Comparison of ENCODE assay signal across 9 cellular contexts in genomic region chrX:101417981-101418841, GRCh38. TPM values are rescaled to one million over a fixed set of nuclear protein-coding genes. Genes with fewer than 3 reads are reported as not detected.
A peak's percentile ranks its signal among the peaks of the same experiment; 100 is the strongest.
DNase-seq lines count a peak whose midpoint lies in the region; ATAC-seq and TF ChIP-seq lines count a peak whose summit lies in the region.
"Had no signal": no experiment of that assay in that cellular context is flagged by ENCODE, and none has a peak within 500 bp of the region (broad histone marks: within the 10 kb centered on the region; RNA-seq: fewer than 3 reads in every experiment).

No MANE protein-coding gene starts in this region.

- CTCF ChIA-PET in Panc1 (lab: Charles Lee), result interaction anchor here (0.6 kb wide), 2 partner anchors 175 to 295 kb away, joined by 3 to 4 read pairs; no protein-coding TSS in a partner anchor

- peak overlapping the region; percentile 54 to 63 for H3K4me3 ChIP-seq in Panc1 (ENCODE audit: low read depth in 2 of 2, low read length in 2 of 2)
- H3K4me3 ChIP-seq in prostate gland, result peak overlapping the region; percentile 37 to 42

- under 1% methylated on average over 49 of the region's 56 CpGs for WGBS in prostate gland

- POLR2A ChIA-PET in Panc1 (lab: Charles Lee), result interaction anchor here (0.7 kb wide), 1 partner anchor 10 kb away, joined by 3 read pairs; no protein-coding TSS in a partner anchor

- H3K27ac ChIP-seq in Panc1 (ENCODE audit: low read length) (peak overlapping the region; percentile 93), angular gyrus (ENCODE audit: low read depth, low read length) (peak overlapping the region; percentile 94), prostate gland (peak overlapping the region; percentile 82 to 90)

- H3K4me1 ChIP-seq in Panc1 (ENCODE audit: control insufficient read depth, insufficient read depth, low read length) (peaks cover 13% of the 10 kb centered on the region), prostate gland (replicated peaks) (no peaks in the 10 kb centered on the region)

- no peaks in the 10 kb centered on the region for H3K27me3 ChIP-seq in Panc1 (ENCODE audit: control insufficient read depth, insufficient read depth, low read length)
- no peaks in the 10 kb centered on the region for H3K27me3 ChIP-seq in prostate gland (replicated peaks; ENCODE audit: insufficient read depth)

- ATAC-seq in HG02852 (IDR thresholded peaks at IDR 0.05; ENCODE audit: unreplicated experiment) (peak; percentile 53), Panc1 (peak; percentile 87), left ventricle myocardium superior (peak; percentile 92)

- H3K36me3 ChIP-seq in Panc1 (ENCODE audit: control insufficient read depth, insufficient read depth, low read length) (peaks cover 5% of the 10 kb centered on the region), prostate gland (no peaks in the 10 kb centered on the region)

- H3K9me3 ChIP-seq in Panc1 (ENCODE audit: control insufficient read depth, insufficient read depth, low read depth, low read length) (no peaks in the 10 kb centered on the region), prostate gland (no peaks in the 10 kb centered on the region)

- TF ChIP-seq POLR2A in prostate gland (IDR thresholded peaks at IDR 0.05), result no peak

- no TSS peak for BruUV-seq in Panc1 (replicated peaks; lab: Mats Ljungman, UMichigan)

- DNase-seq in NCI-H1417 (lab: John Stamatoyannopoulos, UW) (peak; percentile 65 to 79 (median 67)), NCI-H1417 treated with DMSO at 0.1 percent for 48 hours (lab: John Stamatoyannopoulos, UW) (no peak), Panc1 (ENCODE audit: low read depth, low spot score) (no peak), left ventricle myocardium superior (peak; percentile 83), prostate gland (ENCODE audit: low spot score) (peak; percentile 22), hepatic stellate cell (ENCODE audit: low spot score) (no peak)

- in situ Hi-C loops in Panc1 (cut with HindIII; ENCODE audit: low pct_unique_long_range_greater_than_20kb, low sequenced_read_pairs), result no loop called here

- TF ChIP-seq CTCF in Panc1 (IDR thresholded peaks at IDR 0.05) (no peak), prostate gland (IDR thresholded peaks at IDR 0.05) (no peak)

- intact Hi-C loops in Panc1 (cut with micrococcal nuclease; ENCODE audit: unreplicated experiment), result loop anchor here (10.0 kb wide), 1 partner anchor 177 kb away; no protein-coding TSS in a partner anchor
- intact Hi-C loops in left ventricle myocardium superior (cut with micrococcal nuclease), result no loop called here
- intact Hi-C loops in prostate gland (cut with DNase I), result loop anchor here (5.0 kb wide), 2 partner anchors 134 to 379 kb away; partner anchors contain the start of gene ARMCX1

RNA-seq across cellular contexts. Expression of gene HNRNPH2, which starts 10.2 kb away (rescaled TPM):
- 91.5 TPM for total RNA-seq in Panc1 (2021; ENCODE audit: unreplicated experiment)
- polyA plus RNA-seq in Panc1 (2012; ENCODE audit: insufficient read length), result 85.6 TPM
- 54.4 TPM for total RNA-seq in left ventricle myocardium superior
- total RNA-seq in prostate gland, result 10 to 100 TPM; 43.7 to 56.3 TPM

RNA-seq across cellular contexts. Expression of gene GLA, which starts 10.5 kb away (rescaled TPM):
- total RNA-seq in Panc1 (2021; ENCODE audit: unreplicated experiment) (115 TPM), left ventricle myocardium superior (8.0 TPM), prostate gland (10 to 100 TPM; 12.6 to 16.4 TPM)
- polyA plus RNA-seq in Panc1 (2012; ENCODE audit: insufficient read length), result 55.5 TPM

RNA-seq across cellular contexts. Expression of gene RPL36A, which starts 27.4 kb away (rescaled TPM):
- total RNA-seq in Panc1 (2021; ENCODE audit: unreplicated experiment) (308 TPM), left ventricle myocardium superior (58.4 TPM), prostate gland (1,000 to 10,000 TPM in 1 of 2 donors, 100 to 1,000 TPM in 1; 863 to 2,403 TPM)
- 580 TPM for polyA plus RNA-seq in Panc1 (2012; ENCODE audit: insufficient read length)

RNA-seq across cellular contexts. Expression of gene BTK, which starts 32.2 kb away (rescaled TPM):
- total RNA-seq in Panc1 (2021; ENCODE audit: unreplicated experiment) (not detected), left ventricle myocardium superior (4.1 TPM), prostate gland (1 to 10 TPM; 1.3 to 2.4 TPM)
- polyA plus RNA-seq in Panc1 (2012; ENCODE audit: insufficient read length), result not detected
- total RNA-seq: glomerular endothelial cell had no signal

Comparison
In these comparisons a context has a peak if more than half of its experiments do, and no peak if none do; other contexts are left out.
1. DNase-seq: peak in NCI-H1417 (3 of 3), left ventricle myocardium superior (single experiment) and prostate gland (single experiment); none in NCI-H1417 treated with DMSO at 0.1 percent for 48 hours (single experiment), Panc1 (single experiment) and hepatic stellate cell (single experiment).
2. Peak in every context shown above with its lines, with median percentiles within 50 percentile points of each other: ATAC-seq and H3K27ac ChIP-seq.